ENCODE assay signal across 20 cellular contexts in the genomic region with DNA sequence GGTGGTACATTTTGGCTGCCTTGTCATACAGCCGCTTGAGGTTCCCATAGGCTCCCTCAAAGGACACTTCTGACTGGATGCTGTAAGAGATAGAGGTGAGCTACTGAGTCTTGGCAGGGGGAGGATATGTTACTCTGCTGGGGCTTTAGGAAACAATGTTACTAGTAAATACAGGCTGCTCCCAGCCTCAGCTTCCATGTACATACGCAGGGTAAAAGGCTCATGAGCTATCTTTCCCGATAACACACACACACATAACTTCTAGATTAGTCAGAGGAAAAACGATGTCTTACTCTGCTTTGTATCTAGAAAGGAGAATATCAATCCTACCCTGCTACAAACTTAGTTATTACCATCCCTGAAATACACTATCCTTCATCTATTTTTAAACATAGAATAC. TPM values are rescaled to one million over a fixed set of nuclear protein-coding genes. Genes with fewer than 3 reads are reported as not detected.
A peak's percentile ranks its signal among the peaks of the same experiment; 100 is the strongest.
DNase-seq lines count a peak whose midpoint lies in the region; FAIRE-seq and TF ChIP-seq lines count a peak whose summit lies in the region.
"Had no signal": no experiment of that assay in that cellular context is flagged by ENCODE, and none has a peak within 500 bp of the region (broad histone marks: within the 10 kb centered on the region; RNA-seq: fewer than 3 reads in every experiment).

No MANE protein-coding gene starts in this region.

- H3K9me3 Mint-ChIP-seq in astrocyte (ENCODE audit: unreplicated experiment) (no peaks in the 10 kb centered on the region), neural progenitor cell (no peaks in the 10 kb centered on the region)

- H3K27me3 Mint-ChIP-seq in astrocyte (ENCODE audit: low read depth, unreplicated experiment) (no peaks in the 10 kb centered on the region), neural progenitor cell (ENCODE audit: insufficient read depth, low read depth) (peaks cover 2% of the 10 kb centered on the region)

- H3K27ac ChIP-seq in astrocyte (ENCODE audit: low read depth, low read length) (no peak overlapping the region), neural progenitor cell (no peak overlapping the region)
- H3K27ac ChIP-seq: C4-2B, GM23248 had no signal

- H3K4me2 ChIP-seq in astrocyte (ENCODE audit: low read length), result no peak overlapping the region
- H3K4me2 ChIP-seq in neural progenitor cell, result no peak overlapping the region

- H3K9ac ChIP-seq in astrocyte (ENCODE audit: low read length) (no peak overlapping the region), neural progenitor cell (no peak overlapping the region)
- H3K9ac ChIP-seq: GM23248 had no signal

- no peak overlapping the region for H2AFZ ChIP-seq in astrocyte (ENCODE audit: low read depth, low read length)
- H2AFZ ChIP-seq in neural progenitor cell (replicated peaks), result no peak overlapping the region
- H2AFZ ChIP-seq: GM23248 had no signal

- DNase-seq in A172 (ENCODE audit: low spot score) (peak; percentile 76), NCI-H226 (peak; percentile 70), astrocyte (ENCODE audit: low read depth) (peak; percentile 66), fibroblast of pulmonary artery (ENCODE audit: low read depth) (peak; percentile 65), middle frontal gyrus (ENCODE audit: extremely low spot score, low spot score) (no peak), neural progenitor cell (ENCODE audit: low spot score) (no peak), T-helper 9 cell (no peak)
- no peak for DNase-seq in stimulated activated CD4-positive, alpha-beta T cell treated with anti-CD3 and anti-CD28 coated beads, Interleukin-12 subunit alpha, Interleukin-12 subunit beta, amount 100 ng/mL, for 4 hours
- DNase-seq: GM23248, KBM-7, MM.1S, NCI-H1048, NCI-H1417 treated with DMSO at 0.1 percent for 48 hours, NCI-H187, NCI-H446 treated with DMSO at 0.1 percent for 48 hours, NCI-H526 treated with DMSO at 0.1 percent for 48 hours, SHP77 treated with DMSO at 0.1 percent for 48 hours had no signal

- H3K36me3 Mint-ChIP-seq in astrocyte (ENCODE audit: low read depth, unreplicated experiment) (peaks cover 44% of the 10 kb centered on the region), neural progenitor cell (peaks cover 56% of the 10 kb centered on the region)

- no peak for TF ChIP-seq CTCF in astrocyte (IDR thresholded peaks at IDR 0.05; ENCODE audit: insufficient read depth, low read depth, low read length)
- TF ChIP-seq CTCF in fibroblast of pulmonary artery (IDR thresholded peaks at IDR 0.05; ENCODE audit: low read length, missing control alignments), result no peak
- no peak for TF ChIP-seq CTCF in neural progenitor cell (IDR thresholded peaks at IDR 0.05)

- H3K9me3 ChIP-seq in astrocyte (ENCODE audit: insufficient read depth, low read depth, low read length) (no peaks in the 10 kb centered on the region), neural progenitor cell (ENCODE audit: low read depth) (no peaks in the 10 kb centered on the region)
- H3K9me3 ChIP-seq: HAP-1 had no signal

- peaks cover 61% of the 10 kb centered on the region for H4K20me1 ChIP-seq in astrocyte (ENCODE audit: insufficient read depth, low read length)
- H4K20me1 ChIP-seq in neural progenitor cell (ENCODE audit: low read depth), result no peaks in the 10 kb centered on the region

- H3K4me1 Mint-ChIP-seq in astrocyte (ENCODE audit: low read depth, unreplicated experiment), result peaks cover 6% of the 10 kb centered on the region
- no peaks in the 10 kb centered on the region for H3K4me1 Mint-ChIP-seq in neural progenitor cell

- no peaks in the 10 kb centered on the region for H3F3A ChIP-seq in neural progenitor cell (ENCODE audit: low read depth)

- H3K27me3 ChIP-seq in astrocyte (ENCODE audit: insufficient read depth, low read length) (no peaks in the 10 kb centered on the region), neural progenitor cell (no peaks in the 10 kb centered on the region)

- H3K4me3 ChIP-seq in astrocyte (ENCODE audit: insufficient read depth, low read depth, low read length) (no peak overlapping the region), fibroblast of pulmonary artery (replicated peaks; ENCODE audit: low read depth, low read length) (no peak overlapping the region), neural progenitor cell (no peak overlapping the region)
- H3K4me3 ChIP-seq: GM23248, HAP-1 had no signal

- no peak for FAIRE-seq in astrocyte (lab: Jason Lieb, UNC)
- FAIRE-seq: A204.1 had no signal

- H3K27ac Mint-ChIP-seq in astrocyte (ENCODE audit: unreplicated experiment) (peak overlapping the region; percentile 66), neural progenitor cell (no peak overlapping the region)

- H3K36me3 ChIP-seq in astrocyte (ENCODE audit: insufficient read depth, low read length) (peaks cover 64% of the 10 kb centered on the region), neural progenitor cell (peaks cover 6% of the 10 kb centered on the region)

- peaks cover 9% of the 10 kb centered on the region for H3K4me1 ChIP-seq in astrocyte (ENCODE audit: insufficient read depth, low read length)
- no peaks in the 10 kb centered on the region for H3K4me1 ChIP-seq in neural progenitor cell
- H3K4me1 ChIP-seq: HAP-1 had no signal

- H3K79me2 ChIP-seq in astrocyte (ENCODE audit: insufficient read depth, low read length), result peaks cover 15% of the 10 kb centered on the region
- no peaks in the 10 kb centered on the region for H3K79me2 ChIP-seq in neural progenitor cell (ENCODE audit: low read depth)

- H3K4me3 Mint-ChIP-seq in astrocyte (ENCODE audit: unreplicated experiment), result no peak overlapping the region
- H3K4me3 Mint-ChIP-seq in neural progenitor cell, result no peak overlapping the region

RNA-seq across cellular contexts. Expression of gene SMG5, which starts 14.3 kb away (rescaled TPM):
- total RNA-seq in A172 (2014; rRNA removed; shearing (Covaris generic)), result 113 and 116 TPM in 2 replicates
- total RNA-seq in astrocyte (75.6 and 81.4 TPM in 2 replicates), neural progenitor cell (ENCODE audit: low replicate concordance) (45.9 and 84.5 TPM in 2 replicates)

RNA-seq across cellular contexts. Expression of gene TMEM79, which starts 15.8 kb away (rescaled TPM):
- total RNA-seq in A172 (2014; rRNA removed; shearing (Covaris generic)), result 7.9 and 8.6 TPM in 2 replicates
- total RNA-seq in astrocyte, result 3.0 and 3.2 TPM in 2 replicates
- total RNA-seq in neural progenitor cell (ENCODE audit: low replicate concordance), result 1.7 and 3.2 TPM in 2 replicates

RNA-seq across cellular contexts. Expression of gene PAQR6, which starts 20.5 kb away (rescaled TPM):
- 2.0 and 3.1 TPM in 2 replicates for total RNA-seq in A172 (2014; rRNA removed; shearing (Covaris generic))
- total RNA-seq in astrocyte (6.4 and 7.2 TPM in 2 replicates), neural progenitor cell (ENCODE audit: low replicate concordance) (5.0 and 8.5 TPM in 2 replicates)

RNA-seq across cellular contexts. Expression of gene BGLAP, which starts 26.4 kb away (rescaled TPM):
- 0.34 and 2.3 TPM in 2 replicates for total RNA-seq in A172 (2014; rRNA removed; shearing (Covaris generic))
- total RNA-seq in astrocyte (0.66 TPM in 1 of 2 replicates, not detected in the other), neural progenitor cell (ENCODE audit: low replicate concordance) (0.22 and 0.40 TPM in 2 replicates)
- total RNA-seq: GM23248 had no signal

RNA-seq across cellular contexts. Expression of gene GLMP, which starts 27.1 kb away (rescaled TPM):
- total RNA-seq in A172 (2014; rRNA removed; shearing (Covaris generic)), result 133 and 135 TPM in 2 replicates
- total RNA-seq in astrocyte, result 43.6 and 52.5 TPM in 2 replicates
- 38.7 and 52.3 TPM in 2 replicates for total RNA-seq in neural progenitor cell (ENCODE audit: low replicate concordance)

Comparison
In these comparisons a context has a peak if more than half of its experiments do, and no peak if none do; other contexts are left out.
1. DNase-seq: peak in A172 (single experiment), NCI-H226 (single experiment), astrocyte (single experiment) and fibroblast of pulmonary artery (single experiment); none in middle frontal gyrus (single experiment), stimulated activated CD4-positive, alpha-beta T cell treated with anti-CD3 and anti-CD28 coated beads, Interleukin-12 subunit alpha, Interleukin-12 subunit beta, amount 100 ng/mL, for 4 hours (single experiment), neural progenitor cell (single experiment) and T-helper 9 cell (single experiment).